Comparison of ENCODE assay signal across 8 cellular contexts in the genomic region with DNA sequence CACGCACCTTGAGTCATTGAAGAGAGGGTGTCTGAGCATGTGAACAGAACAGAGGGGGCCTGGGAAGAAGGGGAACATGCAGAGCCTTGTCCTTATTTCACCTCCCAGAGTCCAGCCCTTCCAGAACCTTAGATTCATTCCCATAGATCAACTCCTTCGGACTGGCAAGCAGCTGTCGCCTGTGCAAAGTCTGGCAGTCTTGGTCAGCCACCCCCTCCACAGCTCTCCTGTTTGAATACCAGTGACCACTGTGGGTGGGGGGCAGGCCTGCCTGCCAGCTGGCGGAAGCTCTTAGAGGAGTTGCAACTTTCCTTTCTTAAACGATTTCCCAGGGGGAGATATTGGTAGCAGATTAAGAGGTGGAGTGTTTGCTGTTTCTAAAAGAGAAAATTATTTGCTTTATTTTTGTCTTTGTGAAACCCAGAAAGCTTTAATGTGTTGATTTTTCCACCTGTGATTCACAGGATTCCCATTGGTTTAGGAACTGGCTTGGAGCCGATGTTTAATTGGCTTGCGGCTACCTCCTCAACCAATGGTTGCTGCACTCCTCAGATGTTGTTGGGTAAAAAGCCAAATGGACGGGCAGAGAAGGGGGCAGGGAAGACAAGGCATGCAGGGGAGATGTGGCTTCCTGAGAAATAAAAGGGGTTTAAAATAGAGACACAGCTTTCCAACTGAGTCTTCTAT.
DNase-seq lines count a peak whose midpoint lies in the region; ATAC-seq and TF ChIP-seq lines count a peak whose summit lies in the region.
"Had no signal": no experiment of that assay in that cellular context is flagged by ENCODE, and none has a peak within 500 bp of the region (broad histone marks: within the 10 kb centered on the region; RNA-seq: fewer than 3 reads in every experiment).

No MANE protein-coding gene starts in this region.

- TF ChIP-seq CTCF in endodermal cell (conservative IDR thresholded peaks at IDR 0.05): no peak
- no peak for TF ChIP-seq CTCF in progenitor cell of endocrine pancreas (IDR thresholded peaks at IDR 0.05; ENCODE audit: unreplicated experiment)

- H3K27ac Mint-ChIP-seq in endodermal cell: peak overlapping the region; percentile 59
- H3K27ac Mint-ChIP-seq in progenitor cell of endocrine pancreas: peak overlapping the region; percentile 90
- H3K27ac Mint-ChIP-seq in stimulated activated naive CD8-positive, alpha-beta T cell treated with anti-CD3 and anti-CD28 coated beads, Interleukin-15, amount 100 ng/mL, for 72 hours: peak overlapping the region in 1 of 2 donors; percentile 46

- DNase-seq in HAP-1 (ENCODE audit: low spot score in 2 of 2) (peak; percentile 15 to 62), NCI-H2196 treated with DMSO at 0.1 percent for 48 hours (lab: John Stamatoyannopoulos, UW; ENCODE audit: unreplicated experiment) (peak; percentile 54), endodermal cell (peak; percentile 90), progenitor cell of endocrine pancreas (ENCODE audit: low spot score, unreplicated experiment) (peak; percentile 16), OCI-M2 (lab: John Stamatoyannopoulos, UW; ENCODE audit: unreplicated experiment) (no peak)
- no peak for DNase-seq in stimulated activated naive CD8-positive, alpha-beta T cell treated with anti-CD3 and anti-CD28 coated beads, Interleukin-15, amount 100 ng/mL, for 72 hours
- DNase-seq: activated T-cell treated with anti-CD3 and anti-CD28 coated beads, Interleukin-2, amount 50 U/mL, for 4 hours had no signal

- in situ Hi-C loops in HAP-1 (cut with MboI; ENCODE audit: low sequenced_read_pairs): no loop called here

- H3K27me3 Mint-ChIP-seq in endodermal cell (ENCODE audit: insufficient read depth): no peaks in the 10 kb centered on the region
- no peaks in the 10 kb centered on the region for H3K27me3 Mint-ChIP-seq in progenitor cell of endocrine pancreas
- H3K27me3 Mint-ChIP-seq in stimulated activated naive CD8-positive, alpha-beta T cell treated with anti-CD3 and anti-CD28 coated beads, Interleukin-15, amount 100 ng/mL, for 72 hours: no peaks in the 10 kb centered on the region

- WGBS in endodermal cell (ENCODE audit: insufficient coverage in 1 of 2, insufficient read length in 1 of 2), 2 experiments: 61% methylated on average over 8 of the region's 8 CpGs; no CpG with 5 or more reads in 1 of the 2 experiments

- H3K9me3 ChIP-seq in HAP-1 (no peaks in the 10 kb centered on the region), endodermal cell (ENCODE audit: control insufficient read depth, low read length) (no peaks in the 10 kb centered on the region)

- H3K36me3 Mint-ChIP-seq in endodermal cell (ENCODE audit: low read depth) (no peaks in the 10 kb centered on the region), progenitor cell of endocrine pancreas (ENCODE audit: insufficient read depth) (no peaks in the 10 kb centered on the region)

- H3K36me3 ChIP-seq in HAP-1 (replicated peaks) (no peaks in the 10 kb centered on the region), endodermal cell (ENCODE audit: control insufficient read depth, insufficient read depth, low read length) (no peaks in the 10 kb centered on the region)

- H3K9ac ChIP-seq in endodermal cell (ENCODE audit: extremely low read depth, low read length, poor library complexity, severe bottlenecking): no peak overlapping the region

- H3K4me3 Mint-ChIP-seq in endodermal cell (no peak overlapping the region), progenitor cell of endocrine pancreas (ENCODE audit: low read depth) (peak overlapping the region; percentile 61)
- no peak overlapping the region for H3K4me3 Mint-ChIP-seq in stimulated activated naive CD8-positive, alpha-beta T cell treated with anti-CD3 and anti-CD28 coated beads, Interleukin-15, amount 100 ng/mL, for 72 hours
- H3K4me3 Mint-ChIP-seq: activated T-cell treated with anti-CD3 and anti-CD28 coated beads, Interleukin-2, amount 50 U/mL, for 4 hours had no signal

- H3K9me3 Mint-ChIP-seq in endodermal cell: peaks cover 41% of the 10 kb centered on the region
- H3K9me3 Mint-ChIP-seq in progenitor cell of endocrine pancreas (ENCODE audit: low read depth): peaks cover 12% of the 10 kb centered on the region
- no peaks in the 10 kb centered on the region for H3K9me3 Mint-ChIP-seq in stimulated activated naive CD8-positive, alpha-beta T cell treated with anti-CD3 and anti-CD28 coated beads, Interleukin-15, amount 100 ng/mL, for 72 hours
- H3K9me3 Mint-ChIP-seq: activated T-cell treated with anti-CD3 and anti-CD28 coated beads, Interleukin-2, amount 50 U/mL, for 4 hours had no signal

- H3K4me3 ChIP-seq in HAP-1 (no peak overlapping the region), endodermal cell (ENCODE audit: low read length) (no peak overlapping the region)

- ATAC-seq in stimulated activated naive CD8-positive, alpha-beta T cell treated with anti-CD3 and anti-CD28 coated beads, Interleukin-15, amount 100 ng/mL, for 72 hours: no peak
- ATAC-seq in HG02798 (IDR thresholded peaks at IDR 0.05; ENCODE audit: poor library complexity, unreplicated experiment): no peak
- ATAC-seq: activated T-cell treated with anti-CD3 and anti-CD28 coated beads, Interleukin-2, amount 50 U/mL, for 4 hours had no signal

- H3K27ac ChIP-seq in endodermal cell (ENCODE audit: low read depth, low read length): peak overlapping the region; percentile 11

- peaks cover 31% of the 10 kb centered on the region for H3K4me1 Mint-ChIP-seq in endodermal cell
- peaks cover 18% of the 10 kb centered on the region for H3K4me1 Mint-ChIP-seq in progenitor cell of endocrine pancreas (ENCODE audit: low read depth)
- H3K4me1 Mint-ChIP-seq in stimulated activated naive CD8-positive, alpha-beta T cell treated with anti-CD3 and anti-CD28 coated beads, Interleukin-15, amount 100 ng/mL, for 72 hours: no peaks in the 10 kb centered on the region

- H3K4me1 ChIP-seq in HAP-1 (peaks cover 8% of the 10 kb centered on the region), endodermal cell (ENCODE audit: control insufficient read depth, insufficient read depth, low read length) (no peaks in the 10 kb centered on the region)

- H3K27me3 ChIP-seq in HAP-1 (ENCODE audit: low read depth) (no peaks in the 10 kb centered on the region), endodermal cell (ENCODE audit: control insufficient read depth, insufficient read depth, low read length, poor library complexity, severe bottlenecking) (no peaks in the 10 kb centered on the region)

Comparison
In these comparisons a context has a peak if more than half of its experiments do, and no peak if none do; other contexts are left out.
1. DNase-seq: peak in HAP-1 (2 of 2), NCI-H2196 treated with DMSO at 0.1 percent for 48 hours (single experiment), endodermal cell (single experiment) and progenitor cell of endocrine pancreas (single experiment); none in OCI-M2 (single experiment) and stimulated activated naive CD8-positive, alpha-beta T cell treated with anti-CD3 and anti-CD28 coated beads, Interleukin-15, amount 100 ng/mL, for 72 hours (0 of 2).